Comparison of ENCODE assay signal across 8 cellular contexts in the genomic region with DNA sequence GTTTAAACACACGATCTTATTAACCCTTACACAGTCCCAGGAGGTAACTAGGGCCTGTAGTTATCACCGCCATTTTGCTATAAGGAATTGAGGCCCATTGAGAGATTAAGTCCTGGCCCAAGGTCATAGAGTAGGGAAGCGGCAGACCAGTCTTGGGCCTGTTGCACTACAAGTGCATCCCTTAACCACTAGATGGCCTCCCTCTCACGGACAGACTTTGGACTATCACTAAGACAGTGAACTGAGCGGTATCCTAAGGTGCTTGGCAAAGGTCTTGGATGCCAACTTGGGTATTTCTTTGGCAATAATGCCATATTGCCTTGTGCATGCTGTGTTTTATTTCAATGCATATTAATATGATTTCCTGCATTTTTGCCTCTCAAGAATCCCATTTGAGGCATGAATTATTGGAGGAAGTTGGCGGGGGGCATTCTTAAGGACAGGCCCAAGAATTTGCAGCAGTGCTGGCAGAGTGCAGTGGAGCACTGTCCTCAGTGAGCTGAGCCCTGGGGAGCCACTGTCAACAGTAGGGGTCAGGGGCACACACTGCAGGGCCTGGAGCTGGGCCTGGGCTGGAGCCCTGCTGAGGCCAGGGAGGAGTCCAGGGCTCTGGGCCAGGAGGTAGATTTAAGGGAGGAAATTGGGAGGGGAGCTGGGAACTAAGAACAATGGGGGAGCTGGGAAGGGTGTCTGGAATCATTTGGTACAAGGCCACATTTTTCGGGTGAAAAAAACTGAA.
A peak's percentile ranks its signal among the peaks of the same experiment; 100 is the strongest.
DNase-seq lines count a peak whose midpoint lies in the region; ATAC-seq lines count a peak whose summit lies in the region.

No MANE protein-coding gene starts in this region.

- no peaks in the 10 kb centered on the region for H3K27me3 ChIP-seq in MG63
- H3K27me3 ChIP-seq in CD8-positive, alpha-beta memory T cell (ENCODE audit: insufficient read depth, low read length, poor library complexity, severe bottlenecking) = no peaks in the 10 kb centered on the region

- peak; percentile 70 for DNase-seq in CD1c-positive myeloid dendritic cell (ENCODE audit: extremely low spot score)
- peak; percentile 58 for DNase-seq in MG63
- DNase-seq in activated naive CD8-positive, alpha-beta T cell treated with anti-CD3 and anti-CD28 coated beads, Interleukin-2, amount 10 ng/mL, durations not matched to agents 7 days and 5 days = no peak
- peak; percentile 60 for DNase-seq in kidney tubule cell (ENCODE audit: low spot score)
- no peak for DNase-seq in NCI-H510A treated with DMSO at 0.1 percent for 48 hours (lab: John Stamatoyannopoulos, UW)
- DNase-seq in CD8-positive, alpha-beta memory T cell = no peak

- no peak overlapping the region for H3K4me3 ChIP-seq in MG63
- H3K4me3 ChIP-seq in CD8-positive, alpha-beta memory T cell (ENCODE audit: low read length) = no peak overlapping the region

- H3K27ac Mint-ChIP-seq in activated naive CD8-positive, alpha-beta T cell treated with anti-CD3 and anti-CD28 coated beads, Interleukin-2, amount 10 ng/mL, durations not matched to agents 7 days and 5 days = no peak overlapping the region
- no peak overlapping the region for H3K27ac Mint-ChIP-seq in CD8-positive, alpha-beta memory T cell

- peaks cover under 1% of the 10 kb centered on the region for H3K36me3 Mint-ChIP-seq in activated naive CD8-positive, alpha-beta T cell treated with anti-CD3 and anti-CD28 coated beads, Interleukin-2, amount 10 ng/mL, durations not matched to agents 7 days and 5 days
- no peaks in the 10 kb centered on the region for H3K36me3 Mint-ChIP-seq in CD8-positive, alpha-beta memory T cell

- peaks cover 10% of the 10 kb centered on the region for H3K27me3 Mint-ChIP-seq in activated naive CD8-positive, alpha-beta T cell treated with anti-CD3 and anti-CD28 coated beads, Interleukin-2, amount 10 ng/mL, durations not matched to agents 7 days and 5 days
- peaks cover 0 to 6% of the 10 kb centered on the region in 2 donors for H3K27me3 Mint-ChIP-seq in CD8-positive, alpha-beta memory T cell

- H3K27ac ChIP-seq in CD8-positive, alpha-beta memory T cell (ENCODE audit: low read depth, low read length) = no peak overlapping the region

- H3K4me1 ChIP-seq in CD8-positive, alpha-beta memory T cell (ENCODE audit: insufficient read depth, low read length) = no peaks in the 10 kb centered on the region

- no peaks in the 10 kb centered on the region for H3K36me3 ChIP-seq in MG63
- no peaks in the 10 kb centered on the region for H3K36me3 ChIP-seq in CD8-positive, alpha-beta memory T cell (ENCODE audit: insufficient read depth, low read length)

- peaks cover 8% of the 10 kb centered on the region for H3K4me1 Mint-ChIP-seq in activated naive CD8-positive, alpha-beta T cell treated with anti-CD3 and anti-CD28 coated beads, Interleukin-2, amount 10 ng/mL, durations not matched to agents 7 days and 5 days
- peaks cover 0 to 5% (median 0%) of the 10 kb centered on the region in 3 donors for H3K4me1 Mint-ChIP-seq in CD8-positive, alpha-beta memory T cell

- no peak overlapping the region for H3K4me3 Mint-ChIP-seq in activated naive CD8-positive, alpha-beta T cell treated with anti-CD3 and anti-CD28 coated beads, Interleukin-2, amount 10 ng/mL, durations not matched to agents 7 days and 5 days
- H3K4me3 Mint-ChIP-seq in CD8-positive, alpha-beta memory T cell = no peak overlapping the region

- H3K9me3 ChIP-seq in MG63 = peaks cover 8% of the 10 kb centered on the region; the same call in 1 of the 2 replicates
- no peaks in the 10 kb centered on the region for H3K9me3 ChIP-seq in CD8-positive, alpha-beta memory T cell (ENCODE audit: low read length)

- CTCF ChIA-PET in CD8-positive, alpha-beta memory T cell (lab: Charles Lee) = interaction anchor here (0.8 kb wide), 1 partner anchor 267 kb away, joined by 4 read pairs; no protein-coding TSS in a partner anchor

- peaks cover 4% of the 10 kb centered on the region for H3K9me3 Mint-ChIP-seq in activated naive CD8-positive, alpha-beta T cell treated with anti-CD3 and anti-CD28 coated beads, Interleukin-2, amount 10 ng/mL, durations not matched to agents 7 days and 5 days
- peaks cover 0 to 2% (median 0%) of the 10 kb centered on the region in 5 donors for H3K9me3 Mint-ChIP-seq in CD8-positive, alpha-beta memory T cell

- ATAC-seq in GM19023 (IDR thresholded peaks at IDR 0.05; ENCODE audit: unreplicated experiment) (peak; percentile 57), HG03571 (IDR thresholded peaks at IDR 0.05; ENCODE audit: unreplicated experiment) (no peak)
- peak; percentile 83 for ATAC-seq in activated naive CD8-positive, alpha-beta T cell treated with anti-CD3 and anti-CD28 coated beads, Interleukin-2, amount 10 ng/mL, durations not matched to agents 7 days and 5 days (ENCODE audit: low read depth)

- POLR2A ChIA-PET in activated naive CD8-positive, alpha-beta T cell treated with anti-CD3 and anti-CD28 coated beads, Interleukin-2, amount 10 ng/mL, durations not matched to agents 7 days and 5 days (lab: Charles Lee) = no interaction called here
- POLR2A ChIA-PET in CD8-positive, alpha-beta memory T cell (lab: Charles Lee) = no interaction called here

Comparison
In these comparisons a context has a peak if more than half of its experiments do, and no peak if none do; other contexts are left out.
1. DNase-seq: peak in CD1c-positive myeloid dendritic cell (single experiment), MG63 (single experiment) and kidney tubule cell (single experiment); none in activated naive CD8-positive, alpha-beta T cell treated with anti-CD3 and anti-CD28 coated beads, Interleukin-2, amount 10 ng/mL, durations not matched to agents 7 days and 5 days (single experiment), NCI-H510A treated with DMSO at 0.1 percent for 48 hours (single experiment) and CD8-positive, alpha-beta memory T cell (0 of 5).